In the genomic region with DNA sequence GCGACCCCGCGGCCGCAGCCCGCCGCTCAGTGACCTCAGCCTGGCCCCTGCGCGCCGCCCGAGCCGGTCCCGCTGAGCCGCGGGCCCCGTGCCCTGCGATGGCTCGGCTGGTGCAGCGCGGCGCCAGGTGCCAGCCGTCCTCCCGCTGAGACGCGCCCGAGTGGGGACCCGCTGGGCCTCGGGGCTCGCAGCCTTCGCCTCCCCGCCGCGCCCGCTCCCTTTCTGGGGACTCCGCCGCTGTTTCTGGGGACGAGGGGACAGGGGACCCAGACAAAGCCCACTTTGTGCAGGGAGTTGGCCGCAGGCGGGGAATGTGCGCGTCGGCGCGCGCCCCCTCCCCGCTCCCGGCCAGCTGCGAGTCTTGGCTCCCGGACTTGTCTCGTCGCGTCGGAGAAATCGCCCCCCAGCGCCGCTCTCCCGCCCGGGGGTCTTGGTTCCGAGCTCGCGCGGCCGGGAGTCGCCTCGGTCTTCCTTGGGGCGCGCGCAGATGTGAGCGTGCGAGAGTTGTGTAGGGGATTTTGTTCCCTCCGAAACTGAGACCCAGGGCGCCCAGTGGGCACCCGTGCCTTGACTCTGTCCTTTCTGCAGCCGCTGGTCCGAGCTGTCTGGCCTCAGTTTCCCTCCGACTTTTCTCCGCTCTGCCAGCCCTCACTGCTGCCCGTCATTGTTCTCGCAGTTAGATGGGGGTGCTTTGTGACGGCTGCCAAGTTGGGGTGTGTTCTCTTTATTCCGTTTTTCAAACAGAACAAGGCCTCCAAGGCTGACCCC, we compare ENCODE assay signal across 8 cellular contexts. TPM values are rescaled to one million over a fixed set of nuclear protein-coding genes. Genes with fewer than 3 reads are reported as not detected.
DNase-seq lines count a peak whose midpoint lies in the region; ATAC-seq lines count a peak whose summit lies in the region.

No MANE protein-coding gene starts in this region.

- POLR2A ChIA-PET in activated naive CD8-positive, alpha-beta T cell treated with anti-CD3 and anti-CD28 coated beads, Interleukin-2, amount 10 ng/mL, durations not matched to agents 7 days and 5 days (lab: Charles Lee), result interaction anchor here (1.0 to 1.5 kb wide), 3 partner anchors 21 to 50 kb away, joined by 3 to 5 read pairs (median 5); a partner anchor contains a TSS

- ATAC-seq in GM18502 (IDR thresholded peaks at IDR 0.05; ENCODE audit: poor library complexity, unreplicated experiment) (peak; percentile 46), HG02852 (IDR thresholded peaks at IDR 0.05; ENCODE audit: unreplicated experiment) (peak; percentile 3), HG02884 (IDR thresholded peaks at IDR 0.05; ENCODE audit: unreplicated experiment) (no peak)
- peak; percentile 63 for ATAC-seq in activated naive CD8-positive, alpha-beta T cell treated with anti-CD3 and anti-CD28 coated beads, Interleukin-2, amount 10 ng/mL, durations not matched to agents 7 days and 5 days (ENCODE audit: low read depth)

- H3K27ac Mint-ChIP-seq in activated naive CD8-positive, alpha-beta T cell treated with anti-CD3 and anti-CD28 coated beads, Interleukin-2, amount 10 ng/mL, durations not matched to agents 7 days and 5 days, result peak overlapping the region; percentile 42

- no peaks in the 10 kb centered on the region for H3K4me1 ChIP-seq in iPS-18a (ENCODE audit: control insufficient read depth, low read depth, low read length)

- H3K27me3 Mint-ChIP-seq in activated naive CD8-positive, alpha-beta T cell treated with anti-CD3 and anti-CD28 coated beads, Interleukin-2, amount 10 ng/mL, durations not matched to agents 7 days and 5 days, result peaks cover 39% of the 10 kb centered on the region

- no peak for DNase-seq in activated naive CD8-positive, alpha-beta T cell treated with anti-CD3 and anti-CD28 coated beads, Interleukin-2, amount 10 ng/mL, durations not matched to agents 7 days and 5 days
- DNase-seq in SIG-M5 (lab: John Stamatoyannopoulos, UW) (no peak), AML-193 (lab: John Stamatoyannopoulos, UW) (no peak)

- no peaks in the 10 kb centered on the region for H3K9me3 Mint-ChIP-seq in activated naive CD8-positive, alpha-beta T cell treated with anti-CD3 and anti-CD28 coated beads, Interleukin-2, amount 10 ng/mL, durations not matched to agents 7 days and 5 days

- no peaks in the 10 kb centered on the region for H3K9me3 ChIP-seq in iPS-18a (ENCODE audit: control insufficient read depth, low read depth, low read length)

- peaks cover 7% of the 10 kb centered on the region for H3K4me1 Mint-ChIP-seq in activated naive CD8-positive, alpha-beta T cell treated with anti-CD3 and anti-CD28 coated beads, Interleukin-2, amount 10 ng/mL, durations not matched to agents 7 days and 5 days

- H3K27ac ChIP-seq in iPS-18a (ENCODE audit: low read length) (no peak overlapping the region), skin epidermis (peak overlapping the region in 20 of 21 experiments; percentile 60 to 93 (median 80))

- H3K4me3 Mint-ChIP-seq in activated naive CD8-positive, alpha-beta T cell treated with anti-CD3 and anti-CD28 coated beads, Interleukin-2, amount 10 ng/mL, durations not matched to agents 7 days and 5 days, result peak overlapping the region; percentile 84

- H3K36me3 Mint-ChIP-seq in activated naive CD8-positive, alpha-beta T cell treated with anti-CD3 and anti-CD28 coated beads, Interleukin-2, amount 10 ng/mL, durations not matched to agents 7 days and 5 days, result no peaks in the 10 kb centered on the region

- no peaks in the 10 kb centered on the region for H3K36me3 ChIP-seq in iPS-18a (ENCODE audit: control insufficient read depth, low read depth, low read length)

- H3K9ac ChIP-seq in iPS-18a (ENCODE audit: low read length), result no peak overlapping the region

- H3K4me3 ChIP-seq in iPS-18a (ENCODE audit: low read length), result peak overlapping the region; percentile 59
- H3K4me3 ChIP-seq in skin epidermis, result peak overlapping the region; percentile 58 to 74 (median 62)

- peaks cover 50% of the 10 kb centered on the region for H3K27me3 ChIP-seq in iPS-18a (ENCODE audit: control insufficient read depth, insufficient read depth, low read length)

RNA-seq across cellular contexts. Expression of a gene that starts 0.8 kb away (rescaled TPM):
- 1 to 10 TPM; 7.0 to 9.0 TPM for total RNA-seq in activated naive CD8-positive, alpha-beta T cell treated with anti-CD3 and anti-CD28 coated beads, Interleukin-2, amount 10 ng/mL, durations not matched to agents 7 days and 5 days

RNA-seq across cellular contexts. Expression of a gene that starts 50.6 kb away (rescaled TPM):
- 10 to 100 TPM; 15.4 to 17.3 TPM for total RNA-seq in activated naive CD8-positive, alpha-beta T cell treated with anti-CD3 and anti-CD28 coated beads, Interleukin-2, amount 10 ng/mL, durations not matched to agents 7 days and 5 days
